9 cellular contexts compared by ENCODE assay signal in the genomic region with DNA sequence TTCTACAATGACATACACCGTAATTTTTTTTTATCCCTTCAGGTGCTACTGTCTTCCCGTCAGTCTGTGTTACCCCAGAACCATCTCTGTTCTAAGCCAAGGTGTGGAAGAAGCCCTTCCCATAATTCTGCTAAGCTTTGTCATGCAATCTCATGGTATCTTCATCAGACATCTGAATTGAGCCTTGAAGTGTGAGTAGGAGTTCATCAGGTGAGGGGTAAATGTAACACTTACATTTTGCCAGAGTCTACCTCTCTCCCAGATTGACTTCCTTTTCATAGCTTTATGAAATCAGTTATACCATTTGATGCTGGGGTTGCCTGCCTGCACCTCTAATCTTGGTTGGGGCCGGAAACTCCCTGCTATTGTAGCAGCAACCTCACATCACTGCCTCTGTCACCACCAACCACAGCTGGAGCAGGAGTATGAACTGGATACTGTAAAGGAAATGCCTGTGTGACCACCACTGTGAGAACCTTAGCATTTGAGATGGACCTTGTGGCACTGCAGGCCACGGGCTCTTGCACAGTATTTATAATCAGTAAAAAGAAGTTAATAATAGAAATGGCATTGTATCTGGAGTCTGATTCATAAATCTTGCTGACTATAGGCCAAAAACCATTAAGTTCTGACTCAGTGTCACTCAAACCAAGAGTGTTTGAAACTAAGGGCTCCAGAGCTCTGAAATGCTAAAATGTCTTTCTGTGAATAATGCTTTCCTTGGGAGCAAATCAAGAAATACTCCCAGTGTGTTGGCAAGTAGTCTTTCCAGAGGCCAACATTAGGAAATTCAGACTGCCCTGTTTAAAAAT. TPM values are rescaled to one million over a fixed set of nuclear protein-coding genes. Genes with fewer than 3 reads are reported as not detected.
DNase-seq lines count a peak whose midpoint lies in the region; ATAC-seq and TF ChIP-seq lines count a peak whose summit lies in the region.
"Had no signal": no experiment of that assay in that cellular context is flagged by ENCODE, and none has a peak within 500 bp of the region (broad histone marks: within the 10 kb centered on the region; RNA-seq: fewer than 3 reads in every experiment).

No MANE protein-coding gene starts in this region.

- TF ChIP-seq POLR2A in spleen (IDR thresholded peaks at IDR 0.05), result no peak

- H3K27me3 ChIP-seq in GM06990 (replicated peaks; ENCODE audit: control insufficient read depth, insufficient read depth, low read length), result no peaks in the 10 kb centered on the region
- H3K27me3 ChIP-seq in Loucy (ENCODE audit: insufficient read depth, low read length, poor library complexity, severe bottlenecking), result no peaks in the 10 kb centered on the region
- no peaks in the 10 kb centered on the region for H3K27me3 ChIP-seq in thoracic aorta (replicated peaks; ENCODE audit: insufficient read depth)
- no peaks in the 10 kb centered on the region for H3K27me3 ChIP-seq in spleen (replicated peaks in 1 of 7)
- no peaks in the 10 kb centered on the region for H3K27me3 ChIP-seq in A673 (replicated peaks; ENCODE audit: insufficient read depth, low read depth, low read length, poor library complexity)

- H3K4me1 ChIP-seq in Loucy (ENCODE audit: insufficient read depth, low read length, poor library complexity, severe bottlenecking) (peaks cover 14% of the 10 kb centered on the region), thoracic aorta (ENCODE audit: control insufficient read depth in 1 of 2, low read depth in 2 of 2) (peaks cover 40 to 66% of the 10 kb centered on the region in 2 donors), spleen (no peaks in the 10 kb centered on the region), A673 (ENCODE audit: insufficient read depth, low read length, poor library complexity, severe bottlenecking) (no peaks in the 10 kb centered on the region)

- no peaks in the 10 kb centered on the region for H3F3A ChIP-seq in Loucy (ENCODE audit: low read depth)

- 45 to 61% (median 58%) methylated on average over 4 of the region's 4 CpGs for WGBS in spleen, 5 donors

- no TSS peak for BruUV-seq in A673 (replicated peaks; lab: Mats Ljungman, UMichigan)

- POLR2A ChIA-PET in A673 (lab: Charles Lee; ENCODE audit: low non-redundant PET), result no interaction called here

- CTCF ChIA-PET in A673 (lab: Charles Lee), result no interaction called here

- DNase-seq in GM06990 (ENCODE audit: extremely low read depth, insufficient read length), result peak; percentile 72
- DNase-seq in thoracic aorta (ENCODE audit: low spot score), result no peak
- DNase-seq in spleen, result no peak
- no peak for DNase-seq in HPDE6-E6E7 (ENCODE audit: extremely low spot score)
- no peak for DNase-seq in A673 (ENCODE audit: low spot score)

- no peaks in the 10 kb centered on the region for H3K36me3 ChIP-seq in GM06990 (ENCODE audit: control insufficient read depth, insufficient read depth, low read length)
- no peaks in the 10 kb centered on the region for H3K36me3 ChIP-seq in Loucy (ENCODE audit: insufficient read depth, low read length)
- H3K36me3 ChIP-seq in thoracic aorta, result no peaks in the 10 kb centered on the region
- no peaks in the 10 kb centered on the region for H3K36me3 ChIP-seq in spleen
- H3K36me3 ChIP-seq in A673 (ENCODE audit: insufficient read depth, low read length, poor library complexity, severe bottlenecking), result no peaks in the 10 kb centered on the region

- peak overlapping the region; percentile 26 for H3K4me2 ChIP-seq in Loucy (ENCODE audit: low read depth, low read length, poor library complexity, severe bottlenecking)

- no peaks in the 10 kb centered on the region for H3K9me3 ChIP-seq in Loucy (ENCODE audit: insufficient read depth, low read depth, low read length)
- no peaks in the 10 kb centered on the region for H3K9me3 ChIP-seq in thoracic aorta
- H3K9me3 ChIP-seq in spleen, result no peaks in the 10 kb centered on the region
- no peaks in the 10 kb centered on the region for H3K9me3 ChIP-seq in A673 (ENCODE audit: low read depth, low read length, poor library complexity, severe bottlenecking)

- H3K4me3 ChIP-seq in GM06990 (replicated peaks; ENCODE audit: low read depth, low read length), result no peak overlapping the region
- no peak overlapping the region for H3K4me3 ChIP-seq in Loucy (ENCODE audit: low read length, poor library complexity, severe bottlenecking)
- H3K4me3 ChIP-seq in thoracic aorta, result peak overlapping the region; percentile 28
- no peak overlapping the region for H3K4me3 ChIP-seq in spleen
- H3K4me3 ChIP-seq in A673 (ENCODE audit: low read depth, low read length, poor library complexity, severe bottlenecking), result no peak overlapping the region

- intact Hi-C loops in spleen (cut with DNase I; ENCODE audit: low total_unique reads) (no loop called here), A673 (cut with micrococcal nuclease; ENCODE audit: unreplicated experiment) (no loop called here)

- no peak overlapping the region for H3K9ac ChIP-seq in Loucy (ENCODE audit: low read depth, low read length, poor library complexity, severe bottlenecking)

- no peaks in the 10 kb centered on the region for H4K20me1 ChIP-seq in Loucy (ENCODE audit: insufficient read depth, low read length, poor library complexity, severe bottlenecking)

- H3K27ac ChIP-seq in thoracic aorta (peak overlapping the region; percentile 85 to 97), spleen (no peak overlapping the region), A673 (ENCODE audit: low read depth, low read length, poor library complexity, severe bottlenecking) (no peak overlapping the region)
- H3K27ac ChIP-seq: HL-60 had no signal

- ATAC-seq in GM21576 (IDR thresholded peaks at IDR 0.05; ENCODE audit: unreplicated experiment), result peak; percentile 91
- ATAC-seq in esophagus mucosa, result peak; percentile 33
- peak; percentile 89 for ATAC-seq in thoracic aorta (ENCODE audit: insufficient number of reproducible peaks, low FRiP score, low read depth)

- TF ChIP-seq CTCF in GM06990 (IDR thresholded peaks at IDR 0.05; ENCODE audit: insufficient read depth, low read length, poor library complexity, severe bottlenecking) (no peak), Loucy (conservative IDR thresholded peaks at IDR 0.05; ENCODE audit: low read length) (no peak), thoracic aorta (IDR thresholded peaks at IDR 0.05) (no peak), spleen (IDR thresholded peaks at IDR 0.05 in 8 of 11, conservative IDR thresholded peaks at IDR 0.05 in 3 of 11) (no peak), A673 (conservative IDR thresholded peaks at IDR 0.05; ENCODE audit: low read depth, low read length) (no peak)

- no peak overlapping the region for H2AFZ ChIP-seq in Loucy (ENCODE audit: low read length)

- H3K79me2 ChIP-seq in Loucy (ENCODE audit: insufficient read depth, low read length), result no peaks in the 10 kb centered on the region

- no peaks in the 10 kb centered on the region for H3K9me2 ChIP-seq in Loucy (replicated peaks; ENCODE audit: low read depth, low read length)

RNA-seq across cellular contexts. Expression of a gene that starts 58.6 kb away (rescaled TPM):
- total RNA-seq in esophagus mucosa, result 27.2 TPM
- 100 to 1,000 TPM; 216 to 227 TPM for total RNA-seq in thoracic aorta
- total RNA-seq in spleen, result 10 to 100 TPM; 22.0 to 39.8 (median 26.9) TPM
- 1 to 10 TPM; 6.4 to 7.9 (median 6.8) TPM for polyA plus RNA-seq in spleen
- total RNA-seq in A673 (2021), result 21.0 and 24.1 TPM in 2 replicates

Comparison
In these comparisons a context has a peak if more than half of its experiments do, and no peak if none do; other contexts are left out.
1. ATAC-seq: peak in every context shown above with its lines; median percentile 91 in GM21576; 89 in thoracic aorta; 33 in esophagus mucosa.
2. H3K27ac ChIP-seq: peak in thoracic aorta (2 of 2); none in spleen (0 of 8) and A673 (single experiment).